9 cellular contexts compared by ENCODE assay signal in the genomic region with DNA sequence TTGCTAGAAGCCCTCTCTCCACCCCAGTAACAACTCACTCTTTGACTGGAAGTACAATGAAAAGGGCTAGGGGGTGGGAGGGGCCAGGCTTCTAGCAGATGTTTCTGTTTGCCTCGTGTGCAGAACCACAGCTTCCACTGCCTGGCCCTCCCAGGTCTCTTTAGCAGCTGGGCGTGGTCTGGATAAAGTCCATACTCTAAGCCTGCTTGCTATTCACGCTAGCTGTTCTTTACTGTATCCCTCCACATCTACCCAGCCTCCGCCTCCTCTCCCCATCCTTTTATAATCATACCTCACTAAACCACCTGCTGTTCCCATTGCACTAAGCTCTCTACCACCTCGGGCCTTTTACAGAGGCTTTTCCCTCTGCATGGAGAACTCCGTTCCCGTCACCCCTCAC.
DNase-seq lines count a peak whose midpoint lies in the region; ATAC-seq and TF ChIP-seq lines count a peak whose summit lies in the region.
"Had no signal": no experiment of that assay in that cellular context is flagged by ENCODE, and none has a peak within 500 bp of the region (broad histone marks: within the 10 kb centered on the region; RNA-seq: fewer than 3 reads in every experiment).

No MANE protein-coding gene starts in this region.

- intact Hi-C loops in CD4-positive, alpha-beta T cell (cut with DNase I, micrococcal nuclease) = loop anchor here in 1 of 2 experiments (5.0 kb wide), 1 partner anchor 46 kb away; no protein-coding TSS in a partner anchor
- intact Hi-C loops in colonic mucosa (cut with DNase I) = no loop called here

- TF ChIP-seq CTCF in CD4-positive, alpha-beta T cell (IDR thresholded peaks at IDR 0.05) = no peak
- TF ChIP-seq CTCF in colonic mucosa (IDR thresholded peaks at IDR 0.05) = no peak

- no peak for DNase-seq in CD4-positive, alpha-beta T cell
- DNase-seq in HAP-1 (ENCODE audit: low spot score in 2 of 2) = peak; percentile 45 to 81
- peak; percentile 27 to 71 for DNase-seq in NCI-H446 (lab: John Stamatoyannopoulos, UW)
- DNase-seq in colonic mucosa = peak; percentile 92
- no peak for DNase-seq in H7
- no peak for DNase-seq in hypothalamus (lab: John Stamatoyannopoulos, UW)
- no peak for DNase-seq in left lobe of liver (ENCODE audit: low spot score)
- DNase-seq: activated T-cell treated with anti-CD3 and anti-CD28 coated beads for 4 hours had no signal

- no peaks in the 10 kb centered on the region for H3K27me3 Mint-ChIP-seq in CD4-positive, alpha-beta T cell

- H3K4me3 ChIP-seq in HAP-1 (no peak overlapping the region), colonic mucosa (no peak overlapping the region), H7 (ENCODE audit: insufficient read depth, low read depth, low read length) (no peak overlapping the region)

- H3K4me3 Mint-ChIP-seq in CD4-positive, alpha-beta T cell = no peak overlapping the region

- H3K9me3 Mint-ChIP-seq in CD4-positive, alpha-beta T cell = no peaks in the 10 kb centered on the region

- H3K9ac ChIP-seq in colonic mucosa (ENCODE audit: low read depth in 2 of 2, low read length in 2 of 2) = peak overlapping the region in 1 of 2 donors; percentile 46

- in situ Hi-C loops in HAP-1 (cut with MboI; ENCODE audit: low sequenced_read_pairs) = no loop called here

- H3K4me1 Mint-ChIP-seq in CD4-positive, alpha-beta T cell (ENCODE audit: low read depth) = peaks cover 52% of the 10 kb centered on the region

- H3K27me3 ChIP-seq in CD4-positive, alpha-beta T cell (ENCODE audit: control insufficient read depth, insufficient read depth, low read length) = no peaks in the 10 kb centered on the region
- H3K27me3 ChIP-seq in HAP-1 (ENCODE audit: low read depth) (no peaks in the 10 kb centered on the region), colonic mucosa (no peaks in the 10 kb centered on the region), H7 (ENCODE audit: control insufficient read depth, insufficient read depth, low read length) (no peaks in the 10 kb centered on the region)

- H3K9me3 ChIP-seq in CD4-positive, alpha-beta T cell (ENCODE audit: control insufficient read depth, low read length) = no peaks in the 10 kb centered on the region
- H3K9me3 ChIP-seq in HAP-1 (no peaks in the 10 kb centered on the region), colonic mucosa (no peaks in the 10 kb centered on the region)

- POLR2A ChIA-PET in CD4-positive, alpha-beta T cell (lab: Charles Lee) = no interaction called here

- CTCF ChIA-PET in CD4-positive, alpha-beta T cell (lab: Charles Lee) = interaction anchor here (0.9 kb wide), 1 partner anchor 18 kb away, joined by 3 read pairs; no protein-coding TSS in a partner anchor

- no peaks in the 10 kb centered on the region for H3K36me3 ChIP-seq in HAP-1 (replicated peaks)
- H3K36me3 ChIP-seq in colonic mucosa = no peaks in the 10 kb centered on the region
- no peaks in the 10 kb centered on the region for H3K36me3 ChIP-seq in H7 (replicated peaks; ENCODE audit: control insufficient read depth, insufficient read depth, low read length)

- peak overlapping the region; percentile 93 for H3K27ac Mint-ChIP-seq in CD4-positive, alpha-beta T cell

- H3K4me1 ChIP-seq in HAP-1 (peaks cover 5% of the 10 kb centered on the region; the same call in 1 of the 2 replicates), colonic mucosa (peaks cover 9% of the 10 kb centered on the region)

- no peaks in the 10 kb centered on the region for H3K36me3 Mint-ChIP-seq in CD4-positive, alpha-beta T cell (ENCODE audit: low read depth)

- no peak for ATAC-seq in CD4-positive, alpha-beta T cell (ENCODE audit: poor library complexity)
- no peak for ATAC-seq in HG03097 (IDR thresholded peaks at IDR 0.05; ENCODE audit: low FRiP score, unreplicated experiment)
- ATAC-seq in left lobe of liver = no peak

- no peak overlapping the region for H3K27ac ChIP-seq in CD4-positive, alpha-beta T cell (ENCODE audit: low read depth, low read length)
- peak overlapping the region; percentile 27 for H3K27ac ChIP-seq in colonic mucosa

Comparison
In these comparisons a context has a peak if more than half of its experiments do, and no peak if none do; other contexts are left out.
1. DNase-seq: peak in HAP-1 (2 of 2), NCI-H446 (2 of 2) and colonic mucosa (single experiment); none in CD4-positive, alpha-beta T cell (0 of 10), H7 (single experiment), hypothalamus (0 of 51) and left lobe of liver (single experiment).